19 cellular contexts compared by ENCODE assay signal in genomic region chr11:129779342-129779741, GRCh38. TPM values are rescaled to one million over a fixed set of nuclear protein-coding genes. Genes with fewer than 3 reads are reported as not detected.
DNase-seq lines count a peak whose midpoint lies in the region; ATAC-seq, FAIRE-seq and TF ChIP-seq lines count a peak whose summit lies in the region.
"Had no signal": no experiment of that assay in that cellular context is flagged by ENCODE, and none has a peak within 500 bp of the region (broad histone marks: within the 10 kb centered on the region; RNA-seq: fewer than 3 reads in every experiment).

No MANE protein-coding gene starts in this region.

- DNase-seq in left colon (no peak), pancreas (no peak), thyroid gland (no peak), CD1c-positive myeloid dendritic cell (ENCODE audit: extremely low spot score) (no peak)
- DNase-seq in activated T-helper 1 cell treated with anti-CD3 and anti-CD28 coated beads, Interleukin-12 subunit alpha, Interleukin-12 subunit beta, Interleukin-2, Interleukin-4 antibody, amounts not matched to agents 30 ng/mL and 10 ng/mL and 1 ng/mL, durations not matched to agents 14 hours and 24 hours and 36 hours (ENCODE audit: low spot score) = no peak
- DNase-seq in activated CD4-positive, alpha-beta T cell treated with anti-CD3 and anti-CD28 coated beads, Interleukin-2, amount 50 U/mL, for 4 hours = no peak
- DNase-seq: BE2C; CD8-positive, alpha-beta T cell; COR-L47; DND-41; GDM1; GM23248; H7; IMR-90; KBM-7 had no signal

- H3K27me3 ChIP-seq in pancreas (no peaks in the 10 kb centered on the region), thyroid gland (no peaks in the 10 kb centered on the region)
- H3K27me3 ChIP-seq: BE2C had no signal

- peak; percentile 68 for ATAC-seq in left colon
- peak in 3 of 4 donors; percentile 63 to 89 (median 77) for ATAC-seq in pancreas
- ATAC-seq: A549; CD8-positive, alpha-beta T cell had no signal

- H3K27me3 Mint-ChIP-seq in activated T-helper 1 cell treated with anti-CD3 and anti-CD28 coated beads, Interleukin-12 subunit alpha, Interleukin-12 subunit beta, Interleukin-2, Interleukin-4 antibody, amounts not matched to agents 30 ng/mL and 10 ng/mL and 1 ng/mL, durations not matched to agents 14 hours and 24 hours and 36 hours (ENCODE audit: insufficient read depth) = peaks cover 2% of the 10 kb centered on the region

- H3K4me3 Mint-ChIP-seq in activated T-helper 1 cell treated with anti-CD3 and anti-CD28 coated beads, Interleukin-12 subunit alpha, Interleukin-12 subunit beta, Interleukin-2, Interleukin-4 antibody, amounts not matched to agents 30 ng/mL and 10 ng/mL and 1 ng/mL, durations not matched to agents 14 hours and 24 hours and 36 hours = no peak overlapping the region
- H3K4me3 Mint-ChIP-seq: CD8-positive, alpha-beta T cell had no signal

- no peak for FAIRE-seq in pancreas (lab: Jason Lieb, UNC)
- FAIRE-seq: A549 had no signal

- no peak overlapping the region for H3K27ac Mint-ChIP-seq in activated T-helper 1 cell treated with anti-CD3 and anti-CD28 coated beads, Interleukin-12 subunit alpha, Interleukin-12 subunit beta, Interleukin-2, Interleukin-4 antibody, amounts not matched to agents 30 ng/mL and 10 ng/mL and 1 ng/mL, durations not matched to agents 14 hours and 24 hours and 36 hours
- H3K27ac Mint-ChIP-seq: CD8-positive, alpha-beta T cell had no signal

- H3K4me3 ChIP-seq in pancreas = no peak overlapping the region
- no peak overlapping the region for H3K4me3 ChIP-seq in thyroid gland (replicated peaks in 1 of 3)
- H3K4me3 ChIP-seq: A549, GM23248 had no signal

- H3K9me3 Mint-ChIP-seq in activated T-helper 1 cell treated with anti-CD3 and anti-CD28 coated beads, Interleukin-12 subunit alpha, Interleukin-12 subunit beta, Interleukin-2, Interleukin-4 antibody, amounts not matched to agents 30 ng/mL and 10 ng/mL and 1 ng/mL, durations not matched to agents 14 hours and 24 hours and 36 hours = no peaks in the 10 kb centered on the region
- H3K9me3 Mint-ChIP-seq: CD8-positive, alpha-beta T cell had no signal

- intact Hi-C loops in left colon (cut with DNase I, micrococcal nuclease) (no loop called here), pancreas (cut with DNase I) (no loop called here), thyroid gland (cut with DNase I) (no loop called here)
- intact Hi-C loops in activated T-helper 1 cell treated with anti-CD3 and anti-CD28 coated beads, Interleukin-12 subunit alpha, Interleukin-12 subunit beta, Interleukin-2, Interleukin-4 antibody, amounts not matched to agents 30 ng/mL and 10 ng/mL and 1 ng/mL, durations not matched to agents 14 hours and 24 hours and 36 hours (cut with micrococcal nuclease) = no loop called here

- H3K4me1 ChIP-seq in pancreas = no peaks in the 10 kb centered on the region
- peaks cover 8 to 12% of the 10 kb centered on the region in 2 donors for H3K4me1 ChIP-seq in thyroid gland
- H3K4me1 ChIP-seq: A549, BE2C had no signal

- 5 to 17% methylated on average over 3 of the region's 3 CpGs for WGBS in pancreas, 2 donors
- 68 to 69% methylated on average over 3 of the region's 3 CpGs for WGBS in thyroid gland, 2 donors

- H3K36me3 Mint-ChIP-seq in activated T-helper 1 cell treated with anti-CD3 and anti-CD28 coated beads, Interleukin-12 subunit alpha, Interleukin-12 subunit beta, Interleukin-2, Interleukin-4 antibody, amounts not matched to agents 30 ng/mL and 10 ng/mL and 1 ng/mL, durations not matched to agents 14 hours and 24 hours and 36 hours (ENCODE audit: low read depth) = no peaks in the 10 kb centered on the region
- H3K36me3 Mint-ChIP-seq: CD8-positive, alpha-beta T cell had no signal

- H3K9me3 ChIP-seq in pancreas (no peaks in the 10 kb centered on the region), thyroid gland (no peaks in the 10 kb centered on the region)
- H3K9me3 ChIP-seq: A549, BE2C had no signal

- no peaks in the 10 kb centered on the region for H3K4me1 Mint-ChIP-seq in activated T-helper 1 cell treated with anti-CD3 and anti-CD28 coated beads, Interleukin-12 subunit alpha, Interleukin-12 subunit beta, Interleukin-2, Interleukin-4 antibody, amounts not matched to agents 30 ng/mL and 10 ng/mL and 1 ng/mL, durations not matched to agents 14 hours and 24 hours and 36 hours (ENCODE audit: low read depth)

- H3K27ac ChIP-seq in VCaP (peak overlapping the region; percentile 12; the same call in 1 of the 2 replicates), pancreas (no peak overlapping the region), thyroid gland (peak overlapping the region in 2 of 3 donors; percentile 84 to 90)
- H3K27ac ChIP-seq: A549, C4-2B, GM23248 had no signal

- H3K36me3 ChIP-seq in pancreas (no peaks in the 10 kb centered on the region), thyroid gland (no peaks in the 10 kb centered on the region)
- H3K36me3 ChIP-seq: BE2C had no signal

- TF ChIP-seq CTCF in VCaP (conservative IDR thresholded peaks at IDR 0.05) (no peak), pancreas (IDR thresholded peaks at IDR 0.05) (no peak), thyroid gland (IDR thresholded peaks at IDR 0.05) (no peak)

- no peak for TF ChIP-seq POLR2A in thyroid gland (IDR thresholded peaks at IDR 0.05)

RNA-seq across cellular contexts. Expression of gene TMEM45B, which starts 36.3 kb away (rescaled TPM):
- total RNA-seq in left colon = 100 to 1,000 TPM; 309 to 343 TPM
- total RNA-seq in pancreas = 1 to 10 TPM in 5 of 6 donors, under 1 TPM in 1; 0.51 to 3.1 (median 1.6) TPM
- 1 to 10 TPM in 1 of 2 donors, under 1 TPM in 1; 0.72 to 2.5 TPM for polyA plus RNA-seq in pancreas
- 10 to 100 TPM in 3 of 4 donors, 1 to 10 TPM in 1; 8.1 to 28.1 (median 21.9) TPM for total RNA-seq in thyroid gland
- total RNA-seq in activated T-helper 1 cell treated with anti-CD3 and anti-CD28 coated beads, Interleukin-12 subunit alpha, Interleukin-12 subunit beta, Interleukin-2, Interleukin-4 antibody, amounts not matched to agents 30 ng/mL and 10 ng/mL and 1 ng/mL, durations not matched to agents 14 hours and 24 hours and 36 hours = 0.24 and 0.26 TPM in 2 replicates
- total RNA-seq: GM23248, IMR-90 had no signal
- polyA plus RNA-seq: AG04450, GM23248, IMR-90 had no signal

Comparison
In these comparisons a context has a peak if more than half of its experiments do, and no peak if none do; other contexts are left out.
1. H3K27ac ChIP-seq: peak in VCaP (single experiment) and thyroid gland (2 of 3); none in pancreas (0 of 4).
2. RNA of gene TMEM45B, which starts 36.3 kb away (total RNA-seq): 309 to 343 TPM in left colon; 8.1 to 28.1 TPM in thyroid gland, 0.51 to 3.1 TPM in pancreas and 0.24 to 0.26 TPM in activated T-helper 1 cell treated with anti-CD3 and anti-CD28 coated beads, Interleukin-12 subunit alpha, Interleukin-12 subunit beta, Interleukin-2, Interleukin-4 antibody, amounts not matched to agents 30 ng/mL and 10 ng/mL and 1 ng/mL, durations not matched to agents 14 hours and 24 hours and 36 hours; every median in the first group is over 10 times any median in the second.